ENCODE assay signal across 34 cellular contexts in the genomic region with DNA sequence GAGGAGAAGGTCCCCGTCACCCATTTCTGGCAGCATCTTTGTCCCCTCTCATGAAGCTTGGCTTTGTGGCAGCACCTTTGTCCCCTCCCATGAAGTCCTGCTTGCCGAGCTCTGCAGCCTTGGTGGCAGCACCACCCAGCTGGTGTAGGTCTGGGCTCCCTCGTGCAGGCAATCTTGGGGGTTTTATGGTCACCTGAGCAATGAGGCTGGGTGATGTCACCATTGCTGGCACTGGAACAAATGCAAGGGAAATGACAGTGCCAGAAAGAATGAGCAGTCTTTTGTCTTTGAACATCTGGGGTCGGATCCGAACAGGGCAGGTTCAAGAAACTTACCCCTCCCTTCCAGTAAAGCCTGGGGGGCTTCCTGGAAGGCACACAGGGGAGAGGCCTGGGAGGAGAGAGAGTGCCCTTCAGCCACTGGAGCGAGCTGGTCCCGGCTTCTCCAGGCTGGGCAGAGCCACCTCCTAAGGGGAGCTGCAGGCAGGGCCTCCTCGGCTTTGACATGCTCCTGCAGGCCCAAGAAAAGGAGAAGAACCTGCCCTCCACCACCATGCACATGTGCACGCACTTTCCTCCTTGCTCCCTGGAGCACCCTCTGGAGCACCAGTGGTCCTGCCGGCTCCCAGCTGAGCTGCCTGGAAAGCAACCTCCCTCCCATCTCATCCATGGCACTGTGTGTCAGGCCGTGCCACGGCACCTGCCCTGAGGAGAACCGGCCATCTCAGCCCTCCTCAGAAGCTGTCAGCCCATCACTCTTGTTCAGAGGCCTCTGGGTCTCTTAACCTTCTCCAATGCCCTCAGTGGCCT. TPM values are rescaled to one million over a fixed set of nuclear protein-coding genes. Genes with fewer than 3 reads are reported as not detected.
DNase-seq lines count a peak whose midpoint lies in the region; ATAC-seq, FAIRE-seq and TF ChIP-seq lines count a peak whose summit lies in the region.
"Had no signal": no experiment of that assay in that cellular context is flagged by ENCODE, and none has a peak within 500 bp of the region (broad histone marks: within the 10 kb centered on the region; RNA-seq: fewer than 3 reads in every experiment).

No MANE protein-coding gene starts in this region.

- no peak overlapping the region for H3K9ac ChIP-seq in keratinocyte (ENCODE audit: control insufficient read depth, extremely low read depth, insufficient read depth, low read length)
- no peak overlapping the region for H3K9ac ChIP-seq in SK-N-SH
- H3K9ac ChIP-seq: BLaER1 treated with 17β-estradiol and CSF1 and Interleukin-3, amounts not matched to agents 10 nM and 100 nM had no signal

- WGBS in SK-N-SH (ENCODE audit: low lambda C conversion rate), result 46% methylated on average over 13 of the region's 13 CpGs

- H4K20me1 ChIP-seq in keratinocyte (ENCODE audit: control insufficient read depth, extremely low read depth, insufficient read depth, low read length), result no peaks in the 10 kb centered on the region
- no peaks in the 10 kb centered on the region for H4K20me1 ChIP-seq in SK-N-SH (ENCODE audit: insufficient read depth)
- H4K20me1 ChIP-seq: BLaER1 treated with 17β-estradiol and CSF1 and Interleukin-3, amounts not matched to agents 10 nM and 100 nM had no signal

- H3K36me3 ChIP-seq in bronchial epithelial cell (ENCODE audit: control insufficient read depth, insufficient read depth, low read length) (no peaks in the 10 kb centered on the region), keratinocyte (ENCODE audit: control insufficient read depth in 2 of 2, extremely low read depth in 1 of 2, insufficient read depth in 2 of 2, low read length in 2 of 2) (no peaks in the 10 kb centered on the region), SK-N-SH (replicated peaks in 1 of 2; ENCODE audit: control insufficient read depth in 1 of 2, insufficient read depth in 2 of 2, low read length in 1 of 2) (no peaks in the 10 kb centered on the region)
- H3K36me3 ChIP-seq: BLaER1 treated with 17β-estradiol and CSF1 and Interleukin-3, amounts not matched to agents 10 nM and 100 nM; gastrocnemius medialis; left ventricle myocardium inferior had no signal

- H3K4me2 ChIP-seq in keratinocyte (ENCODE audit: control insufficient read depth, extremely low read depth, insufficient read depth, low read depth, low read length), result peak overlapping the region; percentile 56
- no peak overlapping the region for H3K4me2 ChIP-seq in SK-N-SH
- H3K4me2 ChIP-seq: BLaER1 treated with 17β-estradiol and CSF1 and Interleukin-3, amounts not matched to agents 10 nM and 100 nM had no signal

- H2AFZ ChIP-seq in keratinocyte (ENCODE audit: control insufficient read depth, low read length) (peak overlapping the region; percentile 20), SK-N-SH (ENCODE audit: low read depth) (no peak overlapping the region)

- no peak overlapping the region for H3K27ac ChIP-seq in keratinocyte (ENCODE audit: control insufficient read depth, insufficient read depth, low read length)
- no peak overlapping the region for H3K27ac ChIP-seq in SK-N-SH (ENCODE audit: low read depth in 2 of 2, low read length in 1 of 2)
- H3K27ac ChIP-seq: BLaER1 treated with 17β-estradiol and CSF1 and Interleukin-3, amounts not matched to agents 10 nM and 100 nM; gastrocnemius medialis; left ventricle myocardium inferior; psoas muscle; testis had no signal

- CTCF ChIA-PET in SK-N-SH (lab: Yijun Ruan, JAX), result interaction anchor here (0.8 to 12.6 kb wide), 7 partner anchors 14 to 130 kb away, joined by 3 to 194 read pairs (median 3); a partner anchor contains a TSS

- TF ChIP-seq CTCF in bronchial epithelial cell (IDR thresholded peaks at IDR 0.05; ENCODE audit: insufficient read depth, low read length, severe bottlenecking) (no peak), keratinocyte (optimal IDR thresholded peaks at IDR 0.05 in 1 of 3, IDR thresholded peaks at IDR 0.05 in 1 of 3, conservative IDR thresholded peaks at IDR 0.05 in 1 of 3; ENCODE audit: extremely low read depth in 1 of 3, insufficient read depth in 2 of 3, low read length in 3 of 3) (no peak), SK-N-SH (IDR thresholded peaks at IDR 0.05) (no peak)

- POLR2A ChIA-PET in SK-N-SH (lab: Yijun Ruan, JAX), result no interaction called here

- H3K9me3 ChIP-seq in keratinocyte (ENCODE audit: control insufficient read depth, low read depth, low read length) (no peaks in the 10 kb centered on the region), SK-N-SH (no peaks in the 10 kb centered on the region)
- H3K9me3 ChIP-seq: BLaER1 treated with 17β-estradiol and CSF1 and Interleukin-3, amounts not matched to agents 10 nM and 100 nM; gastrocnemius medialis; left ventricle myocardium inferior; psoas muscle; testis had no signal

- no peak for TF ChIP-seq RAD21 in SK-N-SH (IDR thresholded peaks at IDR 0.05; ENCODE audit: low read length)

- FAIRE-seq in bronchial epithelial cell (lab: Jason Lieb, UNC) (no peak), keratinocyte (lab: Jason Lieb, UNC) (peak; percentile 64)
- FAIRE-seq: colon had no signal

- DNase-seq in H4 (ENCODE audit: low spot score), result peak; percentile 48
- peak; percentile 38 for DNase-seq in NCI-H1694 (lab: John Stamatoyannopoulos, UW)
- peak; percentile 64 for DNase-seq in bronchial epithelial cell (ENCODE audit: low read depth)
- peak; percentile 25 for DNase-seq in keratinocyte (ENCODE audit: low read depth, low spot score)
- no peak for DNase-seq in SK-N-SH
- DNase-seq in HuH-7.5 (ENCODE audit: low spot score), result no peak
- DNase-seq: activated CD4-positive, alpha-beta T cell treated with anti-CD3 and anti-CD28 coated beads for 36 hours; activated CD8-positive, alpha-beta memory T cell treated with anti-CD3 and anti-CD28 coated beads for 24 hours; activated gamma-delta T cell; activated T-cell treated with anti-CD3 and anti-CD28 coated beads, Interleukin-2, amount 50 U/mL, for 1 hour; COR-L47; DMS79 treated with DMSO at 0.1 percent for 48 hours; effector CD8-positive, alpha-beta T cell; gastrocnemius medialis; left ventricle myocardium inferior; midbrain; naive thymus-derived CD4-positive, alpha-beta T cell; NCI-H1105; NCI-H2029 treated with DMSO at 0.1 percent for 48 hours; NCI-H345; NCI-H748 treated with DMSO at 0.1 percent for 48 hours; occipital lobe; psoas muscle; stimulated activated naive CD4-positive, alpha-beta T cell treated with Interleukin-2 at 50 U/mL for 16 hours; T-helper 2 cell; testis had no signal

- dilution Hi-C loops in keratinocyte (cut with MboI; ENCODE audit: extremely low pct_ligation_motif_present, low sequenced_read_pairs), result no loop called here

- no peaks in the 10 kb centered on the region for H3K9me1 ChIP-seq in keratinocyte (ENCODE audit: control insufficient read depth, extremely low read depth, insufficient read depth, low read length)

- H3K9me2 ChIP-seq in SK-N-SH, result no peaks in the 10 kb centered on the region

- H3K79me2 ChIP-seq in keratinocyte (ENCODE audit: control insufficient read depth, insufficient read depth, low read length) (no peaks in the 10 kb centered on the region), SK-N-SH (ENCODE audit: insufficient read depth) (no peaks in the 10 kb centered on the region)

- ATAC-seq in GM19324 (IDR thresholded peaks at IDR 0.05; ENCODE audit: low FRiP score, unreplicated experiment) (no peak), GM19455 (IDR thresholded peaks at IDR 0.05; ENCODE audit: unreplicated experiment) (no peak)
- ATAC-seq: activated CD4-positive, alpha-beta T cell treated with anti-CD3 and anti-CD28 coated beads for 36 hours; gastrocnemius medialis; naive thymus-derived CD4-positive, alpha-beta T cell; psoas muscle; SK-N-SH treated with all-trans-retinoic acid at 6 μM for 48 hours had no signal

- H3K4me1 ChIP-seq in keratinocyte (ENCODE audit: control insufficient read depth, extremely low read depth, insufficient read depth, low read length), result peaks cover 13% of the 10 kb centered on the region
- H3K4me1 ChIP-seq in SK-N-SH (ENCODE audit: control insufficient read depth in 1 of 2, insufficient read depth in 2 of 2, low read depth in 1 of 2, low read length in 1 of 2), result no peaks in the 10 kb centered on the region
- H3K4me1 ChIP-seq: gastrocnemius medialis, left ventricle myocardium inferior, psoas muscle, testis had no signal

- H3K4me3 ChIP-seq in bronchial epithelial cell (ENCODE audit: low read depth, low read length), result no peak overlapping the region
- H3K4me3 ChIP-seq in keratinocyte (ENCODE audit: control insufficient read depth in 2 of 3, extremely low read depth in 1 of 3, insufficient read depth in 2 of 3, low read depth in 1 of 3, low read length in 3 of 3), result no peak overlapping the region
- no peak overlapping the region for H3K4me3 ChIP-seq in SK-N-SH (ENCODE audit: low read depth in 2 of 2, low read length in 1 of 2)
- H3K4me3 ChIP-seq: BLaER1 treated with 17β-estradiol and CSF1 and Interleukin-3, amounts not matched to agents 10 nM and 100 nM; gastrocnemius medialis; left ventricle myocardium inferior; psoas muscle; testis had no signal

- peaks cover 2% of the 10 kb centered on the region for H3K27me3 ChIP-seq in bronchial epithelial cell (ENCODE audit: control insufficient read depth, insufficient read depth, low read length)
- H3K27me3 ChIP-seq in keratinocyte (ENCODE audit: control insufficient read depth, extremely low read depth, insufficient read depth, low read length), result peaks cover 11% of the 10 kb centered on the region
- H3K27me3 ChIP-seq in SK-N-SH (ENCODE audit: insufficient read depth), result no peaks in the 10 kb centered on the region
- H3K27me3 ChIP-seq: testis had no signal

- no peak for TF ChIP-seq EP300 in SK-N-SH (IDR thresholded peaks at IDR 0.05; ENCODE audit: borderline replicate concordance in 1 of 2, low read depth in 1 of 2, low read length in 1 of 2)

- no peaks in the 10 kb centered on the region for H3F3A ChIP-seq in SK-N-SH (replicated peaks; ENCODE audit: insufficient read depth)

RNA-seq across cellular contexts. Expression of a gene that starts 16.0 kb away (rescaled TPM):
- total RNA-seq in H4 (2014; rRNA removed; shearing (Covaris generic)), result not detected in 2 replicates
- not detected in 2 replicates for total RNA-seq in bronchial epithelial cell
- polyA plus RNA-seq in keratinocyte, result not detected in 3 replicates
- polyA plus RNA-seq in keratinocyte (2011; ENCODE audit: low read depth), result not detected
- polyA plus RNA-seq in keratinocyte (2011; cell fraction: cytosol; rRNA removed), result not detected in 2 replicates
- polyA plus RNA-seq in keratinocyte (2011; cell fraction: nucleus; rRNA removed), result not detected in 2 replicates
- not detected in 2 replicates for polyA plus RNA-seq in keratinocyte (2012; ENCODE audit: low replicate concordance)
- not detected in 3 replicates for polyA minus RNA-seq in keratinocyte
- not detected for polyA minus RNA-seq in keratinocyte (2011; cell fraction: cytosol; rRNA and poly(A)+ RNA removed)
- not detected in 2 replicates for polyA minus RNA-seq in keratinocyte (2011; cell fraction: nucleus; rRNA and poly(A)+ RNA removed)
- polyA plus RNA-seq in SK-N-SH (2012; rRNA removed), result not detected in 2 replicates
- polyA plus RNA-seq in SK-N-SH (2012; cell fraction: cytosol; rRNA removed), result not detected in 2 replicates
- polyA plus RNA-seq in SK-N-SH (2012; cell fraction: nucleus; rRNA removed), result not detected in 2 replicates
- total RNA-seq: activated CD4-positive, alpha-beta T cell treated with anti-CD3 and anti-CD28 coated beads for 36 hours; gastrocnemius medialis; left ventricle myocardium inferior; MCF 10A; naive thymus-derived CD4-positive, alpha-beta T cell; psoas muscle; urinary bladder had no signal
- polyA plus RNA-seq: esophagus; naive thymus-derived CD4-positive, alpha-beta T cell; psoas muscle; urinary bladder had no signal

RNA-seq across cellular contexts. Expression of a gene that starts 19.6 kb away (rescaled TPM):
- not detected in 2 replicates for total RNA-seq in H4 (2014; rRNA removed; shearing (Covaris generic))
- total RNA-seq in bronchial epithelial cell, result not detected in 2 replicates
- polyA plus RNA-seq in keratinocyte, result not detected in 3 replicates
- not detected for polyA plus RNA-seq in keratinocyte (2011; ENCODE audit: low read depth)
- polyA plus RNA-seq in keratinocyte (2011; cell fraction: cytosol; rRNA removed), result not detected in 2 replicates
- polyA plus RNA-seq in keratinocyte (2011; cell fraction: nucleus; rRNA removed), result not detected in 2 replicates
- not detected in 2 replicates for polyA plus RNA-seq in keratinocyte (2012; ENCODE audit: low replicate concordance)
- polyA minus RNA-seq in keratinocyte, result not detected in 3 replicates
- polyA minus RNA-seq in keratinocyte (2011; cell fraction: cytosol; rRNA and poly(A)+ RNA removed), result not detected
- polyA minus RNA-seq in keratinocyte (2011; cell fraction: nucleus; rRNA and poly(A)+ RNA removed), result not detected in 2 replicates
- not detected in 2 replicates for polyA plus RNA-seq in SK-N-SH (2012; rRNA removed)
- not detected in 2 replicates for polyA plus RNA-seq in SK-N-SH (2012; cell fraction: cytosol; rRNA removed)
- polyA plus RNA-seq in SK-N-SH (2012; cell fraction: nucleus; rRNA removed), result not detected in 2 replicates
- total RNA-seq: MCF 10A, occipital lobe had no signal
- polyA plus RNA-seq: naive thymus-derived CD4-positive, alpha-beta T cell had no signal

RNA-seq across cellular contexts. Expression of a gene that starts 21.7 kb away (rescaled TPM):
- not detected in 2 replicates for total RNA-seq in H4 (2014; rRNA removed; shearing (Covaris generic))
- total RNA-seq in bronchial epithelial cell, result not detected in 2 replicates
- not detected in 3 replicates for polyA plus RNA-seq in keratinocyte
- polyA plus RNA-seq in keratinocyte (2011; ENCODE audit: low read depth), result not detected
- not detected in 2 replicates for polyA plus RNA-seq in keratinocyte (2011; cell fraction: cytosol; rRNA removed)
- polyA plus RNA-seq in keratinocyte (2011; cell fraction: nucleus; rRNA removed), result not detected in 2 replicates
- polyA plus RNA-seq in keratinocyte (2012; ENCODE audit: low replicate concordance), result not detected in 2 replicates
- not detected in 3 replicates for polyA minus RNA-seq in keratinocyte
- not detected for polyA minus RNA-seq in keratinocyte (2011; cell fraction: cytosol; rRNA and poly(A)+ RNA removed)
- not detected in 2 replicates for polyA minus RNA-seq in keratinocyte (2011; cell fraction: nucleus; rRNA and poly(A)+ RNA removed)
- polyA plus RNA-seq in SK-N-SH (2012; rRNA removed), result not detected in 2 replicates
- not detected in 2 replicates for polyA plus RNA-seq in SK-N-SH (2012; cell fraction: cytosol; rRNA removed)
- not detected in 2 replicates for polyA plus RNA-seq in SK-N-SH (2012; cell fraction: nucleus; rRNA removed)
- total RNA-seq: activated CD4-positive, alpha-beta T cell treated with anti-CD3 and anti-CD28 coated beads for 36 hours; gastrocnemius medialis; left ventricle myocardium inferior; MCF 10A; naive thymus-derived CD4-positive, alpha-beta T cell; occipital lobe; psoas muscle; urinary bladder had no signal
- polyA plus RNA-seq: naive thymus-derived CD4-positive, alpha-beta T cell; psoas muscle had no signal

Comparison
In these comparisons a context has a peak if more than half of its experiments do, and no peak if none do; other contexts are left out.
1. DNase-seq: peak in H4 (single experiment), NCI-H1694 (single experiment), bronchial epithelial cell (single experiment) and keratinocyte (single experiment); none in SK-N-SH (single experiment) and HuH-7.5 (single experiment).